In the genomic region with DNA sequence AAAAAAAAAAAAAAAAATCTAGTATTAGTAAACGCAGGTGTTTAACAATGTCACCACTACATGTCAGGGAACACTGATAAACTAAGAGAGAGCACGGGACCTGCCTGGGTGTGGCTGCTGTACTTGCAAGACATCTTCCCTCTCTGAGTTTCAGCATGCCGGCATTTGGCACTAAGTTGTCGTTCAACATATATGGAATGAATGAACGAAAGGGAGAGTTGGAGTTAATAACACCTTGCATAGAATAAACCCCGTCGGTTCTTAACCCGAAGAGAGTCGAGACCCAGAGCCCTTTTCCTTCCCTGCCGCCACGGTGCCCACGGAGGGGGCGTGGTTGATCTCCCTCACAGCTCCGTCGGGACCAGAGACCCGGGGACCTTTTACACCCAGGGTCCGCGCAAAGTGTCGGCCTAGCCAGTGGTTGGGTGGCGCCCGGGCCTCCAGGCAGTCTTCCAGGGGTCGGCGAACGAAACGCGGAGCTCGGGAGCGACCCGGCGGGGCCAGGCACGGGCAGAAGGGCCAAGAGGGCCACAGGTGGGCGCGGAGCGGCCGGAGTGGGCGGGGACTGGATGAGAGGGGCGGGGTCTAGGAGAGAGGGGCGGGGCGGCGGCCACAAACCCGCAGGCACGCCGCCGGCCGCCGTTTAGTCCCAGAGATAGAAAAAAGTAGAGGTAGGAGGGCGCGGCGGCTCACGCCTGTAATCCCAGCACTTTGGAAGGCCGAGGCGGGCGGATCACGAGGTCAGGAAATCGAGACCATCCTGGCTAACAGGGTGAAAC, we compare ENCODE assay signal across 1 cellular context.
TF ChIP-seq lines count a peak whose summit lies in the region.

No MANE protein-coding gene starts in this region.

TF ChIP-seq in K562, 482 proteins besides CTCF, POLR2A, EP300 and RAD21 (continued from another document):
- no peak for TF ChIP-seq MEF2D (tag; conservative IDR thresholded peaks at IDR 0.05; ENCODE audit: low read depth)
- no peak for TF ChIP-seq ZNF551 (CRISPR knock-in tag; IDR thresholded peaks at IDR 0.05)
- no peak for TF ChIP-seq ZNF507 (tag; conservative IDR thresholded peaks at IDR 0.05)
- TF ChIP-seq ZNF133 (CRISPR knock-in tag; IDR thresholded peaks at IDR 0.05) = no peak
- TF ChIP-seq KDM1A (IDR thresholded peaks at IDR 0.05) = 0 out of 4 replicates have a peak, but pooled peaks of 1 of the 2 experiments have one; percentile 43
- TF ChIP-seq ETV6 (IDR thresholded peaks at IDR 0.05; ENCODE audit: borderline replicate concordance in 1 of 2, low read depth in 2 of 2, low read length in 1 of 2) = no peak
- TF ChIP-seq ETV6 (CRISPR knock-in tag; IDR thresholded peaks at IDR 0.05; ENCODE audit: borderline replicate concordance) = no peak
